Comparison of ENCODE assay signal across 27 cellular contexts in the genomic region with DNA sequence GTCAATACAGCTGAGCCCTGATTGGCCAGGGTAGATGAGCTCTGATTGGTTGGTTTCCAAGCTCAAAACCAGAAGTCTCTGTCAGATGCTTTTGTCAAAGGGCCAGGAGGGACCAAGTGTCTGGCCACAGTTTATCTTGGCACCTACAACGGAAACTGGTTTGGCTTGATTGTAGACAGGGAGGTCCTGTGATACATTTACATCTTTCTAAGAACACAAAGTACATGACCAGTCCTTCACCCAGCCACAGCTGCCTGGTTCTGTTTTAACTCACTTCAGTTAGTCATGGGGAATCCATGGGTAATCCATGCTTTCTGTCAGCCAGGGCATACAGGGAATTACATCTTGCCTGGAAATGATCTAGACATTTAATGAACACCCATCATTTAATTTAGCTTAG.
A peak's percentile ranks its signal among the peaks of the same experiment; 100 is the strongest.
DNase-seq lines count a peak whose midpoint lies in the region; ATAC-seq and TF ChIP-seq lines count a peak whose summit lies in the region.
"Had no signal": no experiment of that assay in that cellular context is flagged by ENCODE, and none has a peak within 500 bp of the region (broad histone marks: within the 10 kb centered on the region; RNA-seq: fewer than 3 reads in every experiment).

No MANE protein-coding gene starts in this region.

- no peaks in the 10 kb centered on the region for H3K36me3 ChIP-seq in brain microvascular endothelial cell (replicated peaks)
- H3K36me3 ChIP-seq in testis (ENCODE audit: low read depth, missing control alignments) = no peaks in the 10 kb centered on the region
- no peaks in the 10 kb centered on the region for H3K36me3 ChIP-seq in suprapubic skin

- peak; percentile 43 for ATAC-seq in Right ventricle myocardium superior (ENCODE audit: poor library complexity)
- no peak for ATAC-seq in GM18858 (IDR thresholded peaks at IDR 0.05; ENCODE audit: unreplicated experiment)
- ATAC-seq: activated CD4-positive, CD25-positive, alpha-beta regulatory T cell treated with anti-CD3 and anti-CD28 coated beads, Interleukin-2, amount 50 U/mL, for 24 hours; effector memory CD8-positive, alpha-beta T cell; GM23338; Panc1; right cardiac atrium had no signal

- peaks cover 4% of the 10 kb centered on the region for H3K4me1 ChIP-seq in testis
- peaks cover 4% of the 10 kb centered on the region for H3K4me1 ChIP-seq in suprapubic skin

- H3K27ac ChIP-seq in brain microvascular endothelial cell (no peak overlapping the region), testis (no peak overlapping the region), suprapubic skin (no peak overlapping the region)
- H3K27ac ChIP-seq: esophagus muscularis mucosa had no signal

- TF ChIP-seq POLR2A in testis (IDR thresholded peaks at IDR 0.05) = no peak
- no peak for TF ChIP-seq POLR2A in suprapubic skin (IDR thresholded peaks at IDR 0.05)

- TF ChIP-seq CTCF in brain microvascular endothelial cell (IDR thresholded peaks at IDR 0.05; ENCODE audit: low read depth, low read length, missing control alignments) = no peak
- no peak for TF ChIP-seq CTCF in fibroblast of pulmonary artery (IDR thresholded peaks at IDR 0.05; ENCODE audit: low read length, missing control alignments)
- no peak for TF ChIP-seq CTCF in testis (IDR thresholded peaks at IDR 0.05)
- TF ChIP-seq CTCF in suprapubic skin (IDR thresholded peaks at IDR 0.05) = no peak

- H3K9me3 ChIP-seq in testis (no peaks in the 10 kb centered on the region), suprapubic skin (no peaks in the 10 kb centered on the region)
- H3K9me3 ChIP-seq: esophagus muscularis mucosa had no signal

- H3K27me3 ChIP-seq in brain microvascular endothelial cell (replicated peaks) (no peaks in the 10 kb centered on the region), testis (no peaks in the 10 kb centered on the region), suprapubic skin (no peaks in the 10 kb centered on the region)
- H3K27me3 ChIP-seq: esophagus muscularis mucosa had no signal

- WGBS in testis, 2 donors = 41 to 43% methylated on average over 1 of the region's 1 CpG
- 63% methylated on average over 1 of the region's 1 CpG for WGBS in suprapubic skin

- intact Hi-C loops in Right ventricle myocardium superior (cut with DNase I) (no loop called here), cardiac septum (cut with DNase I) (no loop called here), testis (cut with DNase I; ENCODE audit: low total_unique reads) (no loop called here)

- in situ Hi-C loops in brain microvascular endothelial cell (cut with HindIII; ENCODE audit: low pct_ligation_motif_present, low sequenced_read_pairs) = no loop called here

- no peak for TF ChIP-seq EP300 in suprapubic skin (IDR thresholded peaks at IDR 0.05)

- DNase-seq in Right ventricle myocardium superior (no peak), cardiac septum (ENCODE audit: low spot score) (no peak), brain microvascular endothelial cell (peak; percentile 35), fibroblast of pulmonary artery (ENCODE audit: low read depth) (peak; percentile 56), testis (peak; percentile 32), anterior cingulate cortex (lab: John Stamatoyannopoulos, UW) (no peak), suprapubic skin (ENCODE audit: low spot score in 2 of 2) (no peak)
- DNase-seq: activated CD4-positive, alpha-beta T cell treated with anti-CD3 and anti-CD28 coated beads, Interleukin-2, amount 50 U/mL, for 48 hours; activated naive CD4-positive, alpha-beta T cell treated with Interleukin-2 at 50 U/mL for 16 hours; amniotic stem cell; caudate nucleus; cortex of kidney; effector memory CD8-positive, alpha-beta T cell; GDM1; mesenchymal stem cell; NCI-H1930; NCI-H526; right cardiac atrium; SHP77; stimulated activated naive CD4-positive, alpha-beta T cell treated with Interleukin-2 at 50 U/mL for 16 hours; T-helper 2 cell had no signal

- H3K4me3 ChIP-seq in brain microvascular endothelial cell (ENCODE audit: low read depth, low read length) (no peak overlapping the region), fibroblast of pulmonary artery (replicated peaks; ENCODE audit: low read depth, low read length) (no peak overlapping the region), testis (no peak overlapping the region), suprapubic skin (no peak overlapping the region)
- H3K4me3 ChIP-seq: esophagus muscularis mucosa, GM23338, smooth muscle cell had no signal

Comparison
In these comparisons a context has a peak if more than half of its experiments do, and no peak if none do; other contexts are left out.
1. DNase-seq: peak in brain microvascular endothelial cell (single experiment), fibroblast of pulmonary artery (single experiment) and testis (single experiment); none in Right ventricle myocardium superior (single experiment), cardiac septum (single experiment), anterior cingulate cortex (0 of 58) and suprapubic skin (0 of 2).